ENCODE assay signal across 19 cellular contexts in the genomic region with DNA sequence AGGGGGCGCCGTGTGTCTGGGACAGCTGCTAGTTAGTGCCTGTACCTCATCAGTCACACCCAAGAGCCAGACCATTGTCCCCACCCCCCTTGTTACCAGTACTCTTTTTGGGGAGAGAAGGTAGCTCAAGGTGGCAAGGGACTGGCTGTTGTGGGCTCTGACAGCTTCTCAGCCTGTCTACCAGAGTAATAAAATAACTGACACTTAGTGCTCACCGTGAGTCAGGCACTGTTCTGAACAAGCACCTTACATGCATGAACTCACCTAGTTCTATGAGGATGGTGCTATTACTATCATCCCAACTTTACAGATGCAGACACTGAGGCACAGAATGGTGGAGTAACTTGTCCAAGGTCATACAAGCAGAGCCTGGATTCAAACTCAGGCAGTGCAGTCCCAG. TPM values are rescaled to one million over a fixed set of nuclear protein-coding genes. Genes with fewer than 3 reads are reported as not detected.
DNase-seq lines count a peak whose midpoint lies in the region; ATAC-seq, FAIRE-seq and TF ChIP-seq lines count a peak whose summit lies in the region.
"Had no signal": no experiment of that assay in that cellular context is flagged by ENCODE, and none has a peak within 500 bp of the region (broad histone marks: within the 10 kb centered on the region; RNA-seq: fewer than 3 reads in every experiment).

No MANE protein-coding gene starts in this region.

- TF ChIP-seq POLR2A in A549 (IDR thresholded peaks at IDR 0.05; ENCODE audit: low read length): no peak

- no peak for DNase-seq in activated CD4-positive, alpha-beta memory T cell treated with anti-CD3 and anti-CD28 coated beads for 36 hours
- DNase-seq in activated CD4-positive, alpha-beta memory T cell treated with anti-CD3 and anti-CD28 coated beads, Interleukin-2, amount 10 ng/mL, durations not matched to agents 7 days and 5 days: no peak
- DNase-seq in A549 (ENCODE audit: low read depth in 1 of 2, low spot score in 1 of 2) (no peak), hypothalamus (lab: John Stamatoyannopoulos, UW) (no peak)
- DNase-seq in stimulated activated naive B cell treated with anti-CD40 and anti-IgM and Interleukin-4, amounts not matched to agents 10 μg/mL and 1 μg/mL and 100 μg/mL, for 72 hours: no peak
- DNase-seq: 8988T; CD8-positive, alpha-beta T cell; DMS 273 treated with DMSO at 0.1 percent for 48 hours; DMS53; DND-41; EL; GM23248 had no signal

- 89% methylated on average over 3 of the region's 3 CpGs for WGBS in A549 (ENCODE audit: missing lambda C conversion rate)

- no peaks in the 10 kb centered on the region for H3K27me3 Mint-ChIP-seq in activated CD4-positive, alpha-beta memory T cell treated with anti-CD3 and anti-CD28 coated beads for 36 hours
- H3K27me3 Mint-ChIP-seq in activated CD4-positive, alpha-beta memory T cell treated with anti-CD3 and anti-CD28 coated beads, Interleukin-2, amount 10 ng/mL, durations not matched to agents 7 days and 5 days: peaks cover 4% of the 10 kb centered on the region
- no peaks in the 10 kb centered on the region for H3K27me3 Mint-ChIP-seq in activated T-helper 17 cell treated with anti-CD3 and anti-CD28 coated beads, Interleukin-2, amount 50 U/mL, for 72 hours
- H3K27me3 Mint-ChIP-seq in stimulated activated naive B cell treated with anti-CD40 and anti-IgM and Interleukin-4, amounts not matched to agents 10 μg/mL and 1 μg/mL and 100 μg/mL, for 72 hours: no peaks in the 10 kb centered on the region
- H3K27me3 Mint-ChIP-seq: B cell had no signal

- no peaks in the 10 kb centered on the region for H3K9me3 Mint-ChIP-seq in activated CD4-positive, alpha-beta memory T cell treated with anti-CD3 and anti-CD28 coated beads for 36 hours
- no peaks in the 10 kb centered on the region for H3K9me3 Mint-ChIP-seq in activated CD4-positive, alpha-beta memory T cell treated with anti-CD3 and anti-CD28 coated beads, Interleukin-2, amount 10 ng/mL, durations not matched to agents 7 days and 5 days
- no peaks in the 10 kb centered on the region for H3K9me3 Mint-ChIP-seq in activated T-helper 17 cell treated with anti-CD3 and anti-CD28 coated beads, Interleukin-2, amount 50 U/mL, for 72 hours
- H3K9me3 Mint-ChIP-seq in stimulated activated naive B cell treated with anti-CD40 and anti-IgM and Interleukin-4, amounts not matched to agents 10 μg/mL and 1 μg/mL and 100 μg/mL, for 72 hours: no peaks in the 10 kb centered on the region
- H3K9me3 Mint-ChIP-seq: CD8-positive, alpha-beta T cell had no signal

- TF ChIP-seq CTCF in A549 (IDR thresholded peaks at IDR 0.05): no peak

- H3K9me3 ChIP-seq in A549: 0 out of 3 replicates have a peak, but pooled peaks cover 3% of the 10 kb centered on the region
- H3K9me3 ChIP-seq: BLaER1 treated with 17β-estradiol and CSF1 and Interleukin-3, amounts not matched to agents 10 nM and 100 nM; HAP-1 had no signal

- H3K4me2 ChIP-seq in A549: no peak overlapping the region

- peak overlapping the region; percentile 52 to 79; a peak in 5 of 6 replicates for H3K27ac ChIP-seq in A549
- H3K27ac ChIP-seq: GM23248 had no signal

- FAIRE-seq in A549 (lab: Jason Lieb, UNC): no peak
- FAIRE-seq: GM12878, GM19239 had no signal

- H3K4me1 Mint-ChIP-seq in activated CD4-positive, alpha-beta memory T cell treated with anti-CD3 and anti-CD28 coated beads for 36 hours (ENCODE audit: low read depth): peaks cover 4% of the 10 kb centered on the region
- peaks cover 17% of the 10 kb centered on the region for H3K4me1 Mint-ChIP-seq in activated CD4-positive, alpha-beta memory T cell treated with anti-CD3 and anti-CD28 coated beads, Interleukin-2, amount 10 ng/mL, durations not matched to agents 7 days and 5 days
- H3K4me1 Mint-ChIP-seq in activated T-helper 17 cell treated with anti-CD3 and anti-CD28 coated beads, Interleukin-2, amount 50 U/mL, for 72 hours: peaks cover 10% of the 10 kb centered on the region
- H3K4me1 Mint-ChIP-seq in stimulated activated naive B cell treated with anti-CD40 and anti-IgM and Interleukin-4, amounts not matched to agents 10 μg/mL and 1 μg/mL and 100 μg/mL, for 72 hours: peaks cover 43 to 82% of the 10 kb centered on the region in 2 donors

- ATAC-seq in A549 (no peak), HG02642 (IDR thresholded peaks at IDR 0.05; ENCODE audit: poor library complexity, unreplicated experiment) (no peak)
- ATAC-seq in activated T-helper 17 cell treated with anti-CD3 and anti-CD28 coated beads, Interleukin-2, amount 50 U/mL, for 72 hours (replicated peaks): peak; percentile 42
- no peak for ATAC-seq in stimulated activated naive B cell treated with anti-CD40 and anti-IgM and Interleukin-4, amounts not matched to agents 10 μg/mL and 1 μg/mL and 100 μg/mL, for 72 hours (replicated peaks)
- ATAC-seq: CD8-positive, alpha-beta T cell; GM12878 had no signal

- intact Hi-C loops in activated CD4-positive, alpha-beta memory T cell treated with anti-CD3 and anti-CD28 coated beads for 36 hours (cut with micrococcal nuclease): no loop called here

- no peak overlapping the region for H3K4me3 ChIP-seq in A549
- H3K4me3 ChIP-seq: BLaER1 treated with 17β-estradiol and CSF1 and Interleukin-3, amounts not matched to agents 10 nM and 100 nM; GM12878; GM23248; HAP-1 had no signal

- no peak for TF ChIP-seq RAD21 in A549 (conservative IDR thresholded peaks at IDR 0.05 in 1 of 2, IDR thresholded peaks at IDR 0.05 in 1 of 2)

- CTCF ChIA-PET in activated CD4-positive, alpha-beta memory T cell treated with anti-CD3 and anti-CD28 coated beads for 36 hours (lab: Charles Lee): no interaction called here
- CTCF ChIA-PET in activated CD4-positive, alpha-beta memory T cell treated with anti-CD3 and anti-CD28 coated beads, Interleukin-2, amount 10 ng/mL, durations not matched to agents 7 days and 5 days (lab: Charles Lee): interaction anchor here (1.3 kb wide), 1 partner anchor 12 kb away, joined by 4 read pairs; no protein-coding TSS in a partner anchor
- CTCF ChIA-PET in A549 (lab: Yijun Ruan, JAX): interaction anchor here (1.2 to 48.3 kb wide), 3 partner anchors 9 to 24 kb away, joined by 3 to 774 read pairs (median 4); no protein-coding TSS in a partner anchor

- peak overlapping the region; percentile 30 for H3K27ac Mint-ChIP-seq in activated CD4-positive, alpha-beta memory T cell treated with anti-CD3 and anti-CD28 coated beads for 36 hours
- H3K27ac Mint-ChIP-seq in activated CD4-positive, alpha-beta memory T cell treated with anti-CD3 and anti-CD28 coated beads, Interleukin-2, amount 10 ng/mL, durations not matched to agents 7 days and 5 days: no peak overlapping the region
- H3K27ac Mint-ChIP-seq in activated T-helper 17 cell treated with anti-CD3 and anti-CD28 coated beads, Interleukin-2, amount 50 U/mL, for 72 hours: peak overlapping the region; percentile 65
- peak overlapping the region; percentile 14 for H3K27ac Mint-ChIP-seq in stimulated activated naive B cell treated with anti-CD40 and anti-IgM and Interleukin-4, amounts not matched to agents 10 μg/mL and 1 μg/mL and 100 μg/mL, for 72 hours
- H3K27ac Mint-ChIP-seq: B cell; CD8-positive, alpha-beta T cell had no signal

- TF ChIP-seq EP300 in A549 (IDR thresholded peaks at IDR 0.05): no peak

- POLR2A ChIA-PET in activated CD4-positive, alpha-beta memory T cell treated with anti-CD3 and anti-CD28 coated beads for 36 hours (lab: Charles Lee): no interaction called here
- POLR2A ChIA-PET in activated CD4-positive, alpha-beta memory T cell treated with anti-CD3 and anti-CD28 coated beads, Interleukin-2, amount 10 ng/mL, durations not matched to agents 7 days and 5 days (lab: Charles Lee): interaction anchor here (1.0 to 2.5 kb wide), 5 partner anchors 12 to 101 kb away, joined by 3 to 9 read pairs (median 4); a partner anchor contains a TSS
- POLR2A ChIA-PET in A549 (lab: Yijun Ruan, JAX): interaction anchor here (1.3 kb wide), 1 partner anchor 18 kb away, joined by 3 read pairs; no protein-coding TSS in a partner anchor

- H3K4me1 ChIP-seq in A549: peaks cover 73% of the 10 kb centered on the region
- H3K4me1 ChIP-seq: HAP-1 had no signal

- no peak overlapping the region for H3K4me3 Mint-ChIP-seq in activated CD4-positive, alpha-beta memory T cell treated with anti-CD3 and anti-CD28 coated beads for 36 hours
- H3K4me3 Mint-ChIP-seq in activated CD4-positive, alpha-beta memory T cell treated with anti-CD3 and anti-CD28 coated beads, Interleukin-2, amount 10 ng/mL, durations not matched to agents 7 days and 5 days: no peak overlapping the region
- no peak overlapping the region for H3K4me3 Mint-ChIP-seq in activated T-helper 17 cell treated with anti-CD3 and anti-CD28 coated beads, Interleukin-2, amount 50 U/mL, for 72 hours
- no peak overlapping the region for H3K4me3 Mint-ChIP-seq in stimulated activated naive B cell treated with anti-CD40 and anti-IgM and Interleukin-4, amounts not matched to agents 10 μg/mL and 1 μg/mL and 100 μg/mL, for 72 hours
- H3K4me3 Mint-ChIP-seq: B cell; CD8-positive, alpha-beta T cell had no signal

- H3K36me3 Mint-ChIP-seq in activated CD4-positive, alpha-beta memory T cell treated with anti-CD3 and anti-CD28 coated beads for 36 hours: no peaks in the 10 kb centered on the region
- H3K36me3 Mint-ChIP-seq in activated CD4-positive, alpha-beta memory T cell treated with anti-CD3 and anti-CD28 coated beads, Interleukin-2, amount 10 ng/mL, durations not matched to agents 7 days and 5 days (ENCODE audit: low read depth): no peaks in the 10 kb centered on the region
- H3K36me3 Mint-ChIP-seq in activated T-helper 17 cell treated with anti-CD3 and anti-CD28 coated beads, Interleukin-2, amount 50 U/mL, for 72 hours (ENCODE audit: low read depth): no peaks in the 10 kb centered on the region
- no peaks in the 10 kb centered on the region for H3K36me3 Mint-ChIP-seq in stimulated activated naive B cell treated with anti-CD40 and anti-IgM and Interleukin-4, amounts not matched to agents 10 μg/mL and 1 μg/mL and 100 μg/mL, for 72 hours
- H3K36me3 Mint-ChIP-seq: CD8-positive, alpha-beta T cell had no signal

TF ChIP-seq in A549, 52 proteins besides CTCF, POLR2A, EP300 and RAD21 (continues in another document):
- TF ChIP-seq, protein P1, sequence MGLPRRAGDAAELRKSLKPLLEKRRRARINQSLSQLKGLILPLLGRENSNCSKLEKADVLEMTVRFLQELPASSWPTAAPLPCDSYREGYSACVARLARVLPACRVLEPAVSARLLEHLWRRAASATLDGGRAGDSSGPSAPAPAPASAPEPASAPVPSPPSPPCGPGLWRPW (IDR thresholded peaks at IDR 0.05): no peak
- TF ChIP-seq SMC3 (IDR thresholded peaks at IDR 0.05): no peak
- no peak for TF ChIP-seq EHMT2 (IDR thresholded peaks at IDR 0.05; ENCODE audit: low read depth)

RNA-seq across cellular contexts. Expression of a gene that starts 34.7 kb away (rescaled TPM):
- 10 to 100 TPM; 27.9 to 28.9 TPM for total RNA-seq in activated CD4-positive, alpha-beta memory T cell treated with anti-CD3 and anti-CD28 coated beads for 36 hours
- 10 to 100 TPM; 41.6 to 43.9 TPM for total RNA-seq in activated CD4-positive, alpha-beta memory T cell treated with anti-CD3 and anti-CD28 coated beads, Interleukin-2, amount 10 ng/mL, durations not matched to agents 7 days and 5 days
- polyA plus RNA-seq in A549 (2011; rRNA removed) (21.2 and 26.8 TPM in 2 replicates), A549 (2017; fragmentation: RNase III; extraction: RNeasy Plus Mini Kit Qiagen cat#74134 plus additional on column Dnase treatment) (40.2 to 43.4 TPM (median 40.5 TPM) in 3 replicates)
- 26.3 and 34.1 TPM in 2 replicates for polyA plus RNA-seq in A549 (2012; cell fraction: cytosol; rRNA removed)
- 60.6 and 73.2 TPM in 2 replicates for polyA plus RNA-seq in A549 (2012; cell fraction: nucleus; rRNA removed)
- 20.8 and 29.5 TPM in 2 replicates for polyA minus RNA-seq in A549 (2011; rRNA and poly(A)+ RNA removed)
- 10 to 100 TPM; 40.9 to 60.4 TPM for total RNA-seq in activated T-helper 17 cell treated with anti-CD3 and anti-CD28 coated beads, Interleukin-2, amount 50 U/mL, for 72 hours
